9 cellular contexts compared by ENCODE assay signal in genomic region chr15:85414037-85414436, GRCh38. TPM values are rescaled to one million over a fixed set of nuclear protein-coding genes. Genes with fewer than 3 reads are reported as not detected.
DNase-seq lines count a peak whose midpoint lies in the region; ATAC-seq and TF ChIP-seq lines count a peak whose summit lies in the region.
"Had no signal": no experiment of that assay in that cellular context is flagged by ENCODE, and none has a peak within 500 bp of the region (broad histone marks: within the 10 kb centered on the region; RNA-seq: fewer than 3 reads in every experiment).

No MANE protein-coding gene starts in this region.

- peak overlapping the region; percentile 97 for H3K27ac Mint-ChIP-seq in activated T-cell treated with anti-CD3 and anti-CD28 coated beads, Interleukin-2, amount 50 U/mL, for 24 hours

- H3K4me3 ChIP-seq in gastroesophageal sphincter (no peak overlapping the region), stomach (no peak overlapping the region)

- H3K27me3 Mint-ChIP-seq in activated T-cell treated with anti-CD3 and anti-CD28 coated beads, Interleukin-2, amount 50 U/mL, for 24 hours = no peaks in the 10 kb centered on the region

- H3K9me3 ChIP-seq in gastroesophageal sphincter (no peaks in the 10 kb centered on the region), stomach (no peaks in the 10 kb centered on the region)

- TF ChIP-seq CTCF in gastroesophageal sphincter (IDR thresholded peaks at IDR 0.05) (no peak), stomach (IDR thresholded peaks at IDR 0.05) (no peak)

- H3K9me3 Mint-ChIP-seq in activated T-cell treated with anti-CD3 and anti-CD28 coated beads, Interleukin-2, amount 50 U/mL, for 24 hours = no peaks in the 10 kb centered on the region

- H3K4me1 ChIP-seq in gastroesophageal sphincter (peaks cover 7 to 85% (median 12%) of the 10 kb centered on the region in 3 donors), stomach (peaks cover 13 to 47% (median 31%) of the 10 kb centered on the region in 4 donors)

- TF ChIP-seq EP300 in gastroesophageal sphincter (IDR thresholded peaks at IDR 0.05) (no peak), stomach (IDR thresholded peaks at IDR 0.05) (no peak)

- H3K36me3 Mint-ChIP-seq in activated T-cell treated with anti-CD3 and anti-CD28 coated beads, Interleukin-2, amount 50 U/mL, for 24 hours (ENCODE audit: low read depth) = peaks cover 19% of the 10 kb centered on the region

- H3K36me3 ChIP-seq in gastroesophageal sphincter (no peaks in the 10 kb centered on the region), stomach (no peaks in the 10 kb centered on the region)

- 58 to 70% methylated on average over 4 of the region's 4 CpGs for WGBS in gastroesophageal sphincter (ENCODE audit: low coverage in 1 of 2), 2 donors
- WGBS in stomach, 5 donors = 71 to 81% (median 78%) methylated on average over 4 of the region's 4 CpGs

- no peak for DNase-seq in activated T-cell treated with anti-CD3 and anti-CD28 coated beads, Interleukin-2, amount 50 U/mL, for 24 hours
- no peak for DNase-seq in activated T-cell treated with anti-CD3 and anti-CD28 coated beads, Interleukin-2, amount 50 U/mL, for 48 hours
- DNase-seq in SW480 (ENCODE audit: low spot score) = peak; percentile 22
- no peak for DNase-seq in stomach
- DNase-seq in left colon = no peak
- DNase-seq in kidney tubule cell (ENCODE audit: low spot score) = no peak
- DNase-seq: cerebellar nuclear complex had no signal

- peak overlapping the region; percentile 30 for H3K4me3 Mint-ChIP-seq in activated T-cell treated with anti-CD3 and anti-CD28 coated beads, Interleukin-2, amount 50 U/mL, for 24 hours

- H3K4me1 Mint-ChIP-seq in activated T-cell treated with anti-CD3 and anti-CD28 coated beads, Interleukin-2, amount 50 U/mL, for 24 hours (ENCODE audit: low read depth) = peaks cover 86% of the 10 kb centered on the region

- H3K27me3 ChIP-seq in gastroesophageal sphincter = no peaks in the 10 kb centered on the region
- no peaks in the 10 kb centered on the region for H3K27me3 ChIP-seq in stomach

- H3K27ac ChIP-seq in gastroesophageal sphincter = peak overlapping the region; percentile 35 to 74 (median 56)
- peak overlapping the region in 4 of 5 donors; percentile 8 to 66 (median 59) for H3K27ac ChIP-seq in stomach

- ATAC-seq in gastroesophageal sphincter (no peak), GM18868 (IDR thresholded peaks at IDR 0.05; ENCODE audit: unreplicated experiment) (no peak), left colon (no peak)

- intact Hi-C loops in stomach (cut with DNase I; ENCODE audit: low total_unique reads) (no loop called here), left colon (cut with DNase I, micrococcal nuclease) (no loop called here)

- TF ChIP-seq POLR2A in gastroesophageal sphincter (IDR thresholded peaks at IDR 0.05) (no peak), stomach (IDR thresholded peaks at IDR 0.05) (no peak)

RNA-seq across cellular contexts. Expression of gene AKAP13, which starts 33.6 kb away (rescaled TPM):
- total RNA-seq in gastroesophageal sphincter (100 to 1,000 TPM; 196 to 252 (median 215) TPM), stomach (100 to 1,000 TPM; 122 to 395 (median 207) TPM), left colon (100 to 1,000 TPM; 151 to 159 TPM)
- polyA plus RNA-seq in stomach = 10 to 100 TPM; 33.1 to 42.5 (median 42.5) TPM
